12 cellular contexts compared by ENCODE assay signal in the genomic region with DNA sequence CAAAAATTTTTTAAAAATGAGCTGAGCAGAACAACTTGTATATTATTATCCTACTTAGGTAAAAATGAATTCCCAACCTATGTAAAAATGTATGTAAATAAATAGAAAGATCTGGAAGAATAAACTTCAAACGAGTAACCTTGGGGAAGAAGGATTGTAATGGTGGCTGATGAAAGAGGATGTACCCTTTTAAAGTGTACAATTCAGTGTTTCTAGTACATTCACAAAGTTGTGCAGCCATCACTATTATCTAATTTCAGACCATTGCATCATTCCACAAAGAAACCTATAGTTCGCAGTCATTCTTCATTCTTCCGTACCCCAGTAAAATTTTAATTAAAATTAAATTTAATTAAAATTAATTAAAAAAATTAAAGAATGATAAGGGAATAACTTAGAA. TPM values are rescaled to one million over a fixed set of nuclear protein-coding genes. Genes with fewer than 3 reads are reported as not detected.
DNase-seq lines count a peak whose midpoint lies in the region; ATAC-seq and TF ChIP-seq lines count a peak whose summit lies in the region.
"Had no signal": no experiment of that assay in that cellular context is flagged by ENCODE, and none has a peak within 500 bp of the region (broad histone marks: within the 10 kb centered on the region; RNA-seq: fewer than 3 reads in every experiment).

No MANE protein-coding gene starts in this region.

- no peaks in the 10 kb centered on the region for H3K27me3 Mint-ChIP-seq in activated T-cell treated with anti-CD3 and anti-CD28 coated beads, Interleukin-2, amount 50 U/mL, for 4 hours (ENCODE audit: low read depth)

- H3K36me3 ChIP-seq in Panc1 (ENCODE audit: control insufficient read depth, insufficient read depth, low read length) (peaks cover 2% of the 10 kb centered on the region; the same call in 1 of the 2 replicates), osteoblast (ENCODE audit: insufficient read depth, low read length) (no peaks in the 10 kb centered on the region), PC-9 (ENCODE audit: low read depth) (no peaks in the 10 kb centered on the region), MM.1S (replicated peaks; ENCODE audit: insufficient read depth, low read length) (no peaks in the 10 kb centered on the region)

- POLR2A ChIA-PET in Panc1 (lab: Charles Lee) (interaction anchor here (0.7 kb wide), 1 partner anchor 102 kb away, joined by 3 read pairs; no protein-coding TSS in a partner anchor), PC-9 (lab: Charles Lee; ENCODE audit: unreplicated experiment) (no interaction called here)

- H3F3A ChIP-seq in PC-9 (ENCODE audit: insufficient read depth, low read depth) = peaks cover 16% of the 10 kb centered on the region; the same call in 1 of the 2 replicates
- H3F3A ChIP-seq in MM.1S (ENCODE audit: insufficient read depth, low read length) = peaks cover 10% of the 10 kb centered on the region; the same call in 1 of the 2 replicates

- no peak for DNase-seq in activated T-cell treated with anti-CD3 and anti-CD28 coated beads, Interleukin-2, amount 50 U/mL, for 4 hours
- DNase-seq in activated T-cell treated with anti-CD3 and anti-CD28 coated beads, Interleukin-2, amount 50 U/mL, for 1 hour = no peak
- no peak for DNase-seq in Panc1 (ENCODE audit: low read depth, low spot score)
- no peak for DNase-seq in epithelial cell of esophagus (ENCODE audit: low read depth)
- DNase-seq in osteoblast (ENCODE audit: insufficient read length, low spot score, missing footprints) = no peak
- DNase-seq in PC-9 = no peak
- DNase-seq in MM.1S = no peak
- DNase-seq: anterior cingulate cortex, NCI-H1105 had no signal

- H3K27me3 ChIP-seq in Panc1 (ENCODE audit: control insufficient read depth, insufficient read depth, low read length) (no peaks in the 10 kb centered on the region), osteoblast (ENCODE audit: insufficient read depth, low read length) (no peaks in the 10 kb centered on the region), PC-9 (ENCODE audit: insufficient read depth, low read depth) (no peaks in the 10 kb centered on the region), MM.1S (replicated peaks; ENCODE audit: insufficient read depth, low read length) (no peaks in the 10 kb centered on the region)

- H3K27ac ChIP-seq in Panc1 (ENCODE audit: low read length) = peak overlapping the region; percentile 76
- H3K27ac ChIP-seq in osteoblast (ENCODE audit: low read depth, low read length) = no peak overlapping the region
- H3K27ac ChIP-seq in PC-9 = no peak overlapping the region
- H3K27ac ChIP-seq in MM.1S (ENCODE audit: low read length) = no peak overlapping the region

- CTCF ChIA-PET in Panc1 (lab: Charles Lee) (no interaction called here), PC-9 (lab: Charles Lee) (no interaction called here)

- no peaks in the 10 kb centered on the region for H3K9me2 ChIP-seq in PC-9 (ENCODE audit: insufficient read depth)
- H3K9me2 ChIP-seq in MM.1S (replicated peaks; ENCODE audit: insufficient read depth, low read length) = no peaks in the 10 kb centered on the region

- intact Hi-C loops in Panc1 (cut with micrococcal nuclease; ENCODE audit: unreplicated experiment) (no loop called here), PC-9 (cut with micrococcal nuclease; ENCODE audit: unreplicated experiment) (loop anchor here (2.0 kb wide), 1 partner anchor 31 kb away; no protein-coding TSS in a partner anchor)

- H3K79me2 ChIP-seq in osteoblast (ENCODE audit: insufficient read depth, low read length) = peaks cover 35% of the 10 kb centered on the region
- H3K79me2 ChIP-seq in PC-9 (ENCODE audit: low read depth) = peaks cover 34% of the 10 kb centered on the region
- peaks cover 34% of the 10 kb centered on the region for H3K79me2 ChIP-seq in MM.1S (ENCODE audit: low read length)

- H3K4me1 ChIP-seq in Panc1 (ENCODE audit: control insufficient read depth, insufficient read depth, low read length) (peaks cover 8% of the 10 kb centered on the region; the same call in 1 of the 2 replicates), osteoblast (ENCODE audit: insufficient read depth, low read length) (peaks cover 21% of the 10 kb centered on the region), PC-9 (replicated peaks; ENCODE audit: insufficient read depth) (peaks cover 21% of the 10 kb centered on the region), MM.1S (ENCODE audit: low read length) (peaks cover 16% of the 10 kb centered on the region)

- TF ChIP-seq CTCF in Panc1 (IDR thresholded peaks at IDR 0.05) (no peak), epithelial cell of esophagus (IDR thresholded peaks at IDR 0.05; ENCODE audit: insufficient read depth, low read depth, low read length, missing control alignments) (no peak), osteoblast (IDR thresholded peaks at IDR 0.05; ENCODE audit: extremely low read depth, low read depth, low read length) (no peak), PC-9 (conservative IDR thresholded peaks at IDR 0.05) (no peak), MM.1S (IDR thresholded peaks at IDR 0.05; ENCODE audit: low read length) (no peak)

- H3K4me3 ChIP-seq in Panc1 (ENCODE audit: low read depth in 2 of 2, low read length in 2 of 2) (peak overlapping the region; percentile 60 to 91; a peak in 2 of 4 replicates), epithelial cell of esophagus (ENCODE audit: low read length) (peak overlapping the region; percentile 84), osteoblast (ENCODE audit: insufficient read depth, low read length) (no peak overlapping the region), PC-9 (no peak overlapping the region), MM.1S (ENCODE audit: low read length) (no peak overlapping the region)

- H3K36me3 Mint-ChIP-seq in activated T-cell treated with anti-CD3 and anti-CD28 coated beads, Interleukin-2, amount 50 U/mL, for 4 hours (ENCODE audit: insufficient read depth) = peaks cover under 1% of the 10 kb centered on the region

- H2AFZ ChIP-seq in osteoblast (ENCODE audit: low read length) (no peak overlapping the region), PC-9 (no peak overlapping the region), MM.1S (ENCODE audit: low read length) (no peak overlapping the region)

- BruUV-seq in Panc1 (replicated peaks; lab: Mats Ljungman, UMichigan) (no TSS peak), PC-9 (replicated peaks; lab: Mats Ljungman, UMichigan) (no TSS peak)

- H3K4me2 ChIP-seq in osteoblast (ENCODE audit: insufficient read depth, low read length) (peak overlapping the region; percentile 96), PC-9 (no peak overlapping the region), MM.1S (ENCODE audit: low read depth, low read length) (no peak overlapping the region)

- in situ Hi-C loops in Panc1 (cut with HindIII; ENCODE audit: low pct_unique_long_range_greater_than_20kb, low sequenced_read_pairs) = no loop called here

- no peak for ATAC-seq in activated T-cell treated with anti-CD3 and anti-CD28 coated beads, Interleukin-2, amount 50 U/mL, for 4 hours
- no peak for ATAC-seq in Panc1
- no peak for ATAC-seq in HG03439 (IDR thresholded peaks at IDR 0.05; ENCODE audit: unreplicated experiment)
- ATAC-seq: activated CD4-positive, CD25-positive, alpha-beta regulatory T cell treated with anti-CD3 and anti-CD28 coated beads, Interleukin-2, amount 50 U/mL, for 24 hours had no signal

- H3K9me3 Mint-ChIP-seq in activated T-cell treated with anti-CD3 and anti-CD28 coated beads, Interleukin-2, amount 50 U/mL, for 4 hours = no peaks in the 10 kb centered on the region

- no peaks in the 10 kb centered on the region for H3K9me3 ChIP-seq in Panc1 (ENCODE audit: control insufficient read depth, insufficient read depth, low read depth, low read length)
- H3K9me3 ChIP-seq in osteoblast (ENCODE audit: low read depth, low read length) = no peaks in the 10 kb centered on the region
- no peaks in the 10 kb centered on the region for H3K9me3 ChIP-seq in PC-9 (ENCODE audit: insufficient read depth, low read depth)
- H3K9me3 ChIP-seq in MM.1S (replicated peaks; ENCODE audit: insufficient read depth, low read length) = no peaks in the 10 kb centered on the region

- H4K20me1 ChIP-seq in osteoblast (ENCODE audit: insufficient read depth, low read length) (peaks cover 11% of the 10 kb centered on the region), PC-9 (ENCODE audit: insufficient read depth) (peaks cover 10% of the 10 kb centered on the region; the same call in 1 of the 2 replicates), MM.1S (ENCODE audit: insufficient read depth, low read length) (no peaks in the 10 kb centered on the region)

- H3K9ac ChIP-seq in MM.1S (ENCODE audit: low read length) = no peak overlapping the region
- H3K9ac ChIP-seq: parathyroid adenoma had no signal

- peak overlapping the region; percentile 19 for H3K4me3 Mint-ChIP-seq in activated T-cell treated with anti-CD3 and anti-CD28 coated beads, Interleukin-2, amount 50 U/mL, for 4 hours

- H3K4me1 Mint-ChIP-seq in activated T-cell treated with anti-CD3 and anti-CD28 coated beads, Interleukin-2, amount 50 U/mL, for 4 hours (ENCODE audit: low read depth) = peaks cover 17% of the 10 kb centered on the region

RNA-seq across cellular contexts. Expression of gene DEPDC4, which starts 1.1 kb away (rescaled TPM):
- 1 to 10 TPM in 1 of 3 donors, under 1 TPM in 2; 0.51 to 1.2 (median 0.53) TPM for total RNA-seq in activated T-cell treated with anti-CD3 and anti-CD28 coated beads, Interleukin-2, amount 50 U/mL, for 4 hours
- 2.6 TPM for total RNA-seq in Panc1 (2021; ENCODE audit: unreplicated experiment)
- polyA plus RNA-seq in Panc1 (2012; ENCODE audit: insufficient read length) = 1.4 TPM
- total RNA-seq in osteoblast = 0.36 and 1.5 TPM in 2 replicates
- total RNA-seq in PC-9 (2021) = 1.8 and 2.9 TPM in 2 replicates

RNA-seq across cellular contexts. Expression of gene SCYL2, which starts 1.2 kb away (rescaled TPM):
- 10 to 100 TPM; 32.2 to 37.5 (median 34.4) TPM for total RNA-seq in activated T-cell treated with anti-CD3 and anti-CD28 coated beads, Interleukin-2, amount 50 U/mL, for 4 hours
- total RNA-seq in Panc1 (2021; ENCODE audit: unreplicated experiment) (45.3 TPM), osteoblast (64.4 and 69.8 TPM in 2 replicates), PC-9 (2021) (31.0 and 41.1 TPM in 2 replicates)
- 14.5 TPM for polyA plus RNA-seq in Panc1 (2012; ENCODE audit: insufficient read length)

Comparison
In these comparisons a context has a peak if more than half of its experiments do, and no peak if none do; other contexts are left out.
1. H3K4me3 ChIP-seq: peak in Panc1 (2 of 2) and epithelial cell of esophagus (single experiment); none in osteoblast (single experiment), PC-9 (single experiment) and MM.1S (single experiment).